Comparison of ENCODE assay signal across 8 cellular contexts in genomic region chr16:27268376-27269299, GRCh38. TPM values are rescaled to one million over a fixed set of nuclear protein-coding genes. Genes with fewer than 3 reads are reported as not detected.
A peak's percentile ranks its signal among the peaks of the same experiment; 100 is the strongest.
DNase-seq lines count a peak whose midpoint lies in the region; TF ChIP-seq lines count a peak whose summit lies in the region.

Gene NSMCE1, minus strand, starts transcription at chr16:27268772. Its CDS starts 11,202 bp downstream, at chr16:27257570.

- in situ Hi-C loops in endometrial microvascular endothelial cells (cut with HindIII; ENCODE audit: inconsistent ontology term, low pct_unique_long_range_greater_than_20kb, low sequenced_read_pairs), result loop anchor here (25.0 kb wide), 1 partner anchor 94 kb away; no protein-coding TSS in a partner anchor

- no peak for TF ChIP-seq CTCF in GM20000 (IDR thresholded peaks at IDR 0.05; ENCODE audit: extremely low read depth, missing control alignments)

- peak; percentile 94 for DNase-seq in COR-L47 (lab: John Stamatoyannopoulos, UW)
- peak; percentile 91 for DNase-seq in GM20000 (ENCODE audit: low spot score)
- DNase-seq in HT1080 (ENCODE audit: low read depth), result peak; percentile 85
- DNase-seq in NOMO-1 treated with DMSO at 0.1 percent for 48 hours (lab: John Stamatoyannopoulos, UW; ENCODE audit: unreplicated experiment), result peak; percentile 89
- peak; percentile 90 for DNase-seq in activated CD8-positive, alpha-beta memory T cell treated with anti-CD3 and anti-CD28 coated beads, Interleukin-2, amount 50 U/mL, for 1 hour (ENCODE audit: extremely low read depth)
- peak; percentile 100 for DNase-seq in mesenteric fat pad (ENCODE audit: low spot score)
- DNase-seq in stimulated activated CD8-positive, alpha-beta memory T cell treated with anti-CD3 and anti-CD28 coated beads, Interleukin-15, amount 100 ng/mL, for 24 hours (ENCODE audit: low read depth), result peak; percentile 89

RNA-seq across cellular contexts. Expression of gene NSMCE1, which starts in this region (rescaled TPM):
- 68.3 and 73.3 TPM in 2 replicates for total RNA-seq in HT1080 (2014; rRNA removed; shearing (Covaris generic))
- 85.7 and 86.0 TPM in 2 replicates for polyA plus RNA-seq in HT1080 (2015; cell fraction: cytosol; rRNA removed)
- polyA plus RNA-seq in HT1080 (2015; cell fraction: nucleus; rRNA removed), result 47.0 and 55.4 TPM in 2 replicates
- total RNA-seq in endometrial microvascular endothelial cells (ENCODE audit: inconsistent ontology term) (53.4 TPM), mesenteric fat pad (39.6 TPM)

Comparison
In these comparisons a context has a peak if more than half of its experiments do, and no peak if none do; other contexts are left out.
1. Peak in every context shown above with its lines: DNase-seq.